ENCODE assay signal across 2 cellular contexts in genomic region chr7:18421297-18422004, GRCh38.
TF ChIP-seq lines count a peak whose summit lies in the region.

No MANE protein-coding gene starts in this region.

TF ChIP-seq in IMR-90, 13 proteins besides CTCF, POLR2A, EP300 and RAD21:
- TF ChIP-seq ELK1 (IDR thresholded peaks at IDR 0.05; ENCODE audit: borderline replicate concordance, low read depth, low read length) (no peak), MAFK (IDR thresholded peaks at IDR 0.05; ENCODE audit: low read depth, low read length) (no peak), NFE2L2 (IDR thresholded peaks at IDR 0.05; ENCODE audit: low read depth, low read length) (no peak), FOS (IDR thresholded peaks at IDR 0.05; ENCODE audit: low read depth, low read length) (no peak), SMC3 (IDR thresholded peaks at IDR 0.05; ENCODE audit: low read depth, low read length) (no peak), RFX5 (IDR thresholded peaks at IDR 0.05; ENCODE audit: low read depth, low read length) (no peak), RCOR1 (IDR thresholded peaks at IDR 0.05; ENCODE audit: insufficient replicate concordance, low read length) (no peak), MAZ (IDR thresholded peaks at IDR 0.05; ENCODE audit: borderline replicate concordance, low read depth, low read length) (no peak), USF2 (IDR thresholded peaks at IDR 0.05; ENCODE audit: low read depth, low read length) (no peak), CHD1 (IDR thresholded peaks at IDR 0.05; ENCODE audit: low read depth, low read length) (no peak), MXI1 (IDR thresholded peaks at IDR 0.05; ENCODE audit: borderline replicate concordance, low read depth, low read length) (no peak), BHLHE40 (IDR thresholded peaks at IDR 0.05; ENCODE audit: low read depth, low read length) (no peak), CEBPB (IDR thresholded peaks at IDR 0.05; ENCODE audit: low read depth, low read length) (no peak)

TF ChIP-seq in GM12878, 131 proteins besides CTCF, POLR2A, EP300 and RAD21:
- no peak for TF ChIP-seq E2F4 (IDR thresholded peaks at IDR 0.05; ENCODE audit: low read depth, low read length)
- peak in 1 of 2 experiments; percentile 51; a peak in 1 of 4 replicates for TF ChIP-seq BHLHE40 (IDR thresholded peaks at IDR 0.05; ENCODE audit: borderline replicate concordance in 1 of 2, low read depth in 2 of 2, low read length in 1 of 2)
- no peak for TF ChIP-seq ZNF622 (IDR thresholded peaks at IDR 0.05)
- no peak for TF ChIP-seq EED (IDR thresholded peaks at IDR 0.05; ENCODE audit: low read depth)
- no peak for TF ChIP-seq NRF1 (conservative IDR thresholded peaks at IDR 0.05; ENCODE audit: low read depth, low read length)
- TF ChIP-seq RAD51 (IDR thresholded peaks at IDR 0.05): peak; percentile 73
- peak; percentile 63; the same call in 1 of the 2 replicates for TF ChIP-seq MTA2 (IDR thresholded peaks at IDR 0.05; ENCODE audit: low read depth)
- no peak for TF ChIP-seq HSF1 (IDR thresholded peaks at IDR 0.05; ENCODE audit: low read depth, low read length)
- no peak for TF ChIP-seq STAT1 (conservative IDR thresholded peaks at IDR 0.05)
- TF ChIP-seq NFXL1 (IDR thresholded peaks at IDR 0.05; ENCODE audit: borderline replicate concordance): no peak
- 0 out of 2 replicates have a peak, but pooled peaks have one; percentile 12 for TF ChIP-seq ATF7 (IDR thresholded peaks at IDR 0.05; ENCODE audit: low read depth)
- TF ChIP-seq ZNF592 (IDR thresholded peaks at IDR 0.05): no peak
- peak; percentile 83; the same call in 1 of the 2 replicates for TF ChIP-seq PAX5 (IDR thresholded peaks at IDR 0.05; ENCODE audit: borderline replicate concordance, low read depth, low read length)
- no peak for TF ChIP-seq GATAD2B (conservative IDR thresholded peaks at IDR 0.05; ENCODE audit: low read depth)
- peak; percentile 19; the same call in 1 of the 2 replicates for TF ChIP-seq PKNOX1 (IDR thresholded peaks at IDR 0.05)
- TF ChIP-seq ZNF207 (IDR thresholded peaks at IDR 0.05; ENCODE audit: borderline replicate concordance): no peak
- no peak for TF ChIP-seq ESRRA (IDR thresholded peaks at IDR 0.05; ENCODE audit: low read length)
- TF ChIP-seq TCF3 (IDR thresholded peaks at IDR 0.05; ENCODE audit: borderline replicate concordance, insufficient read depth, low read depth, low read length): no peak
- TF ChIP-seq PAX8 (IDR thresholded peaks at IDR 0.05): peak; percentile 98
- TF ChIP-seq MYB (IDR thresholded peaks at IDR 0.05; ENCODE audit: borderline replicate concordance, low read depth, low read length): no peak
- peak; percentile 34; the same call in 1 of the 2 replicates for TF ChIP-seq RELB (IDR thresholded peaks at IDR 0.05; ENCODE audit: low read depth)
- no peak for TF ChIP-seq NKRF (conservative IDR thresholded peaks at IDR 0.05)
- no peak for TF ChIP-seq CREB1 (IDR thresholded peaks at IDR 0.05; ENCODE audit: low read depth)
- 0 out of 2 replicates have a peak, but pooled peaks have one; percentile 15 for TF ChIP-seq IKZF1 (conservative IDR thresholded peaks at IDR 0.05)
- no peak for TF ChIP-seq BACH1 (IDR thresholded peaks at IDR 0.05; ENCODE audit: borderline replicate concordance)
- TF ChIP-seq BCL11A (IDR thresholded peaks at IDR 0.05; ENCODE audit: low read depth, low read length): no peak
- TF ChIP-seq IKZF2 (IDR thresholded peaks at IDR 0.05): peak in 1 of 2 experiments; percentile 48; a peak in 2 of 4 replicates
- no peak for TF ChIP-seq RUNX3 (IDR thresholded peaks at IDR 0.05; ENCODE audit: low read length)
TF ChIP-seq in GM12878: peak in this region for 10.
